In the genomic region with DNA sequence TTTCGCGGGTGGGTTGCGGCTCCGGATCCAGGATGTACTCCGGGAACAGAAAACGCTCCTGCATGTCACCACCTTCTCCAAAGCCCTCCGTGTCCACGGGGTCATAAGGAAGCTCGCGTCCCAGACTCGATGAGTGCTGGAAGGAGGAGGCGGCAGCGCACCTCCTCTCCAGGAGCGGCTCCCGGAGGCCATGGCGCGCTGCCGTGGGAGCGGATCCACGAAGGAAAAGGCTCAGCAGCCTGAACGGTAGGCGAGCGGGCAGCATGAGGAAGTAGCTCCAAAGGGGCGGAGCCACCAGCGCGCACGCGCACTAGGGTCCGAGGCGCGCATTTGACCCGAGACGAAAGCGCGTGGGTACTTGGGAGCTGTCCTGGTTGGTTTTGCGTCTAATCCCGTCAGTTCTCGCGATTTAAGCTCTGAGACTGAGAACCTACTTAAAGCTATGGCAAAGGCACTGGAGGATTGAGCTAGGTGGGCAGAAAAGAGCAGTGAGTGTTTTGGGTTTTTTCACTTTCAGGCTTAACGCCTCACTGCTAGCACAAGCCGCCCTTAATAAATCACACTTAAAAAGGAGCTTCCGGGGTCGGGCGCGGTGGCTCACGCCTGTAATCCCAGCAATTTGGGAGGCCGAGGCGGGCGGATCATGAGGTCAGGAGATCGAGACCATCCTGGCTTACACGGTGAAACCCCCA, we compare ENCODE assay signal across 8 cellular contexts. TPM values are rescaled to one million over a fixed set of nuclear protein-coding genes. Genes with fewer than 3 reads are reported as not detected.
DNase-seq lines count a peak whose midpoint lies in the region; ATAC-seq and TF ChIP-seq lines count a peak whose summit lies in the region.

A gene (minus strand): TSS at position 286 of the 692 bp plus-strand sequence. CDS start 21 bp downstream, at position 265.

- H2AFZ ChIP-seq in mammary epithelial cell (ENCODE audit: low read depth, low read length): peak within 1 kb of the TSS; percentile 93

- no TSS peak for BruUV-seq in mammary epithelial cell (replicated peaks; lab: Mats Ljungman, UMichigan)

- CTCF ChIA-PET in mammary epithelial cell (lab: Charles Lee; ENCODE audit: low non-redundant PET): no interaction called here

- H3K36me3 ChIP-seq in WERI-Rb-1: peaks cover 49% of the 10 kb centered on the region
- peaks cover 15% of the 10 kb centered on the region for H3K36me3 ChIP-seq in mammary epithelial cell (ENCODE audit: insufficient read depth, low read length)
- H3K36me3 ChIP-seq in iPS-20b (ENCODE audit: insufficient read depth, low read depth, low read length): peaks cover 28% of the 10 kb centered on the region

- peaks cover 88% of the 10 kb centered on the region for H3K79me2 ChIP-seq in mammary epithelial cell (ENCODE audit: insufficient read depth, low read length)

- in situ Hi-C loops in ACHN (cut with HindIII; ENCODE audit: low pct_ligation_motif_present, low pct_unique_long_range_greater_than_20kb, low sequenced_read_pairs) (no loop called here), mammary epithelial cell (cut with MboI; ENCODE audit: low sequenced_read_pairs in 2 of 2) (loop anchor here in 1 of 2 donors (25.0 kb wide), 1 partner anchor 515 kb away; a partner anchor contains a TSS)

- H3K9me3 ChIP-seq in WERI-Rb-1 (ENCODE audit: severe bottlenecking): no peaks in the 10 kb centered on the region
- H3K9me3 ChIP-seq in mammary epithelial cell (replicated peaks; ENCODE audit: insufficient read depth, low read length): no peaks in the 10 kb centered on the region
- H3K9me3 ChIP-seq in iPS-20b (ENCODE audit: insufficient read depth, low read depth, low read length): 0 out of 2 replicates have a peak, but pooled peaks cover 4% of the 10 kb centered on the region

- H3K27me3 ChIP-seq in WERI-Rb-1 (ENCODE audit: insufficient read depth, low read depth, severe bottlenecking): no peaks in the 10 kb centered on the region
- H3K27me3 ChIP-seq in mammary epithelial cell (ENCODE audit: insufficient read depth, low read length): no peaks in the 10 kb centered on the region
- H3K27me3 ChIP-seq in iPS-20b (ENCODE audit: insufficient read depth, low read length): no peaks in the 10 kb centered on the region

- peak; percentile 98 for DNase-seq in ACHN
- DNase-seq in NCI-H2227 (lab: John Stamatoyannopoulos, UW; ENCODE audit: unreplicated experiment): peak; percentile 97
- peak; percentile 97 for DNase-seq in WERI-Rb-1
- peak; percentile 98 for DNase-seq in mammary epithelial cell

- intact Hi-C loops in mammary epithelial cell (cut with micrococcal nuclease): loop anchor here (1.0 to 5.0 kb wide), 3 partner anchors 19 to 95 kb away; no protein-coding TSS in a partner anchor

- H3K9ac ChIP-seq in mammary epithelial cell (ENCODE audit: insufficient read depth, low read length) (peak within 1 kb of the TSS; percentile 91), iPS-20b (ENCODE audit: low read depth, low read length) (peak within 1 kb of the TSS; percentile 97)

- H3K27ac ChIP-seq in WERI-Rb-1 (peak within 1 kb of the TSS; percentile 91), mammary epithelial cell (ENCODE audit: insufficient read depth, low read depth, low read length) (peak within 1 kb of the TSS; percentile 90), iPS-20b (ENCODE audit: low read length) (no peak within 1 kb of the TSS), skin epidermis (peak within 1 kb of the TSS; percentile 45 to 94 (median 84))

- dilution Hi-C loops in mammary epithelial cell (cut with HindIII; ENCODE audit: low sequenced_read_pairs): no loop called here

- peak within 1 kb of the TSS; percentile 97 for H3K4me3 ChIP-seq in WERI-Rb-1 (ENCODE audit: low read depth, low read length)
- H3K4me3 ChIP-seq in mammary epithelial cell (replicated peaks in 1 of 3; ENCODE audit: insufficient read depth in 1 of 3, low read depth in 2 of 3, low read length in 3 of 3): peak within 1 kb of the TSS; percentile 87 to 99 (median 95)
- H3K4me3 ChIP-seq in iPS-20b (ENCODE audit: low read length): peak within 1 kb of the TSS; percentile 100
- peak within 1 kb of the TSS; percentile 88 to 98 (median 90) for H3K4me3 ChIP-seq in skin epidermis

- H4K20me1 ChIP-seq in mammary epithelial cell (ENCODE audit: insufficient read depth, low read length): no peaks in the 10 kb centered on the region

- peak within 1 kb of the TSS; percentile 87 for H3K4me2 ChIP-seq in mammary epithelial cell (ENCODE audit: insufficient read depth, low read depth, low read length)

- ATAC-seq in GM18873 (IDR thresholded peaks at IDR 0.05; ENCODE audit: low FRiP score, unreplicated experiment) (peak; percentile 86), HG03139 (IDR thresholded peaks at IDR 0.05; ENCODE audit: unreplicated experiment) (peak; percentile 79)

- no peak for TF ChIP-seq CTCF in WERI-Rb-1 (IDR thresholded peaks at IDR 0.05; ENCODE audit: low read depth, low read length)
- TF ChIP-seq CTCF in mammary epithelial cell (conservative IDR thresholded peaks at IDR 0.05 in 1 of 2, IDR thresholded peaks at IDR 0.05 in 1 of 2; ENCODE audit: extremely low read depth in 1 of 2, insufficient read depth in 1 of 2, low read depth in 1 of 2, low read length in 2 of 2): no peak

- H3K4me1 ChIP-seq in mammary epithelial cell (ENCODE audit: insufficient read depth, low read length): peaks cover 17% of the 10 kb centered on the region
- H3K4me1 ChIP-seq in iPS-20b (ENCODE audit: insufficient read depth, low read length): peaks cover 7% of the 10 kb centered on the region; the same call in 1 of the 2 replicates

- WGBS in mammary epithelial cell (ENCODE audit: low coverage, missing lambda C conversion rate): 1% methylated on average over 31 of the region's 51 CpGs

RNA-seq across cellular contexts. Expression of the gene that starts here (rescaled TPM):
- 10 to 100 TPM; 16.1 to 22.7 TPM for total RNA-seq in mammary epithelial cell
- 15.2 TPM for polyA plus RNA-seq in mammary epithelial cell
- 10.2 TPM for polyA minus RNA-seq in mammary epithelial cell
